In the genomic region with DNA sequence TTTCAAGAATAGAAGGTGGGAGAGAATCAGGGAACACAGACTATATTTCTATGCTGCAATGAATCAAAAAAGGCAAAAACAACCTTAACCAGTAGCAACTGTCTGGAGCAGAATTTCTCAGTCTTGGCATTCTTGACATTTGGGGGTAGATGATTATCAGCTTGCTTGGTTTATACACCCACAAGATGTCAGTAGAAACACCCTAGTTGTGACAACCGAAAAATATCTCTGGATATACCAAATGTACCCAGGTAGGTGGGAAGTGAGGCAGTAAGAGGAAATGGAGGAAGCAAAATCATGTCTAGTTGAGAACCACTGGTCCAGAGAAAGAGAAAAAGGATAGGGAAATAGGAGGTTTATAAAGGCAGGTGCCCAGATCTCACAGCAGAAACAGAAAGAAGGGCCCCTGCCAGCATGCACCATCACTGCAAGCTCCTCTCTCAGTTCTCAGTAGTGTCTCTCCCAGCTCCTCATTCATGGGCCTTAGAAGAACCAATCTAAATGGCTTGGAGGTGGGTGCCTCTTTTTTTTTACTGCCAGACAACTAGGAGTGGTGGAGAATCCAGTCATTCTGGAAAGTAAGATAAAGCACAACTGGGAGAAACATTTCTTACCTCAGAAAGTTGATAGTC, we compare ENCODE assay signal across 12 cellular contexts.
DNase-seq lines count a peak whose midpoint lies in the region; ATAC-seq lines count a peak whose summit lies in the region.
"Had no signal": no experiment of that assay in that cellular context is flagged by ENCODE, and none has a peak within 500 bp of the region (broad histone marks: within the 10 kb centered on the region; RNA-seq: fewer than 3 reads in every experiment).

No MANE protein-coding gene starts in this region.

- H3K4me3 Mint-ChIP-seq in effector memory CD8-positive, alpha-beta T cell: no peak overlapping the region
- H3K4me3 Mint-ChIP-seq: CD14-positive monocyte had no signal

- peaks cover 23 to 41% of the 10 kb centered on the region in 2 donors for H3K4me1 Mint-ChIP-seq in effector memory CD8-positive, alpha-beta T cell (ENCODE audit: low read depth in 2 of 2)

- no peaks in the 10 kb centered on the region for H3K9me3 Mint-ChIP-seq in effector memory CD8-positive, alpha-beta T cell
- H3K9me3 Mint-ChIP-seq: CD14-positive monocyte had no signal

- H3K27me3 Mint-ChIP-seq in effector memory CD8-positive, alpha-beta T cell: no peaks in the 10 kb centered on the region

- peaks cover 11% of the 10 kb centered on the region for H3K36me3 Mint-ChIP-seq in effector memory CD8-positive, alpha-beta T cell (ENCODE audit: insufficient read depth)

- DNase-seq in effector memory CD8-positive, alpha-beta T cell: no peak
- no peak for DNase-seq in T-helper 9 cell
- DNase-seq in LoVo (ENCODE audit: low spot score): no peak
- no peak for DNase-seq in activated CD8-positive, alpha-beta memory T cell treated with anti-CD3 and anti-CD28 coated beads, Interleukin-2, amount 50 U/mL, for 4 hours
- no peak for DNase-seq in NCI-H226
- DNase-seq: left colon, NCI-H2227 treated with DMSO at 0.1 percent for 48 hours, SIG-M5 had no signal

- ATAC-seq in GM18498 (IDR thresholded peaks at IDR 0.05; ENCODE audit: unreplicated experiment) (peak; percentile 92), GM21526 (IDR thresholded peaks at IDR 0.05; ENCODE audit: low FRiP score, unreplicated experiment) (peak; percentile 69), HG03520 (IDR thresholded peaks at IDR 0.05; ENCODE audit: unreplicated experiment) (peak; percentile 69)
- ATAC-seq in effector memory CD8-positive, alpha-beta T cell (replicated peaks): peak; percentile 42
- ATAC-seq: left colon had no signal

- H3K27ac Mint-ChIP-seq in effector memory CD8-positive, alpha-beta T cell: peak overlapping the region; percentile 30 to 78

Comparison
In these comparisons a context has a peak if more than half of its experiments do, and no peak if none do; other contexts are left out.
1. ATAC-seq: peak in every context shown above with its lines; median percentile 92 in GM18498; 69 in GM21526; 69 in HG03520; 42 in effector memory CD8-positive, alpha-beta T cell.